In the genomic region with DNA sequence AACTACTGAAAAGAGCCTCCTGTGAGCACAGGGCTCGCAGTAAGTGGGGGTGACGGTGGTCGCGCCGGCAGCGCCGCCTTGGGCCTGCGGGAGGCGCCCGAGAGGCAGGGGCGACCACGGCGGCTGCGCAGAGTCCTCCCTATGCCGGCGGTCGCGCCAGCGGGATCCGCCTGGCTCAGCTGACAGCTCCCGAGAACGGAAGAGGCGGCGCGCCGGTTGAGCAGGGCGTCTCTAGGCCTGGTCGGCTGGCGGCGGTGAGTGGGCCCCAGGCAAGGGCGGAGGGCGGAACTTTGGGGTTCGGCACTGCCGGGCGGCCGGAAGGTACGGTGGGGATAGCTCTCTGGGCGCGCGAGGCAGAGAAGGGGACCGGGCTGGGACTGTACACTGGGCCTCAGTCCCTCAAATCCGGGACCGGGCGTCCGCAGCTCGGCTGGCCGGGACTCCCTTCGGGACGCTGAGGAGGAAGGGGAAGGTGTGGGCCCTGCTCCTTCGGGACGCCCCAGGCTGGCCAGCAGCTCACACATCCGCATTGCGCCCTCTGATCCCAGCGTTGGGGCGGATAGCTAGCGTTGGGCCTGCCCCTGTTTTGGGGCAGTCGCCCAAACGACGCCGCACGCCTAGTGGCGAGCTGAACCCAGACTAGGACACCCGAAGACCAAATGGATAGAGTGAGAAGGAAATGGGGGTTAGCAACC, we compare ENCODE assay signal across 8 cellular contexts. TPM values are rescaled to one million over a fixed set of nuclear protein-coding genes. Genes with fewer than 3 reads are reported as not detected.
DNase-seq lines count a peak whose midpoint lies in the region; ATAC-seq and TF ChIP-seq lines count a peak whose summit lies in the region.

RNF14 (plus strand) TSS at position 192 of the 695 bp plus-strand sequence. CDS start 4,484 bp downstream, outside the sequence.

- TSS peak; percentile 79 for BruUV-seq in PC-3 (replicated peaks; lab: Mats Ljungman, UMichigan)

- H3K27ac ChIP-seq in PC-3 (ENCODE audit: low read length): peak within 1 kb of the TSS; percentile 58
- H3K27ac ChIP-seq in esophagus (ENCODE audit: low read depth in 2 of 2, low read length in 1 of 2): peak within 1 kb of the TSS; percentile 97 to 98

- no peaks in the 10 kb centered on the region; the same call in 1 of the 2 replicates for H3K36me3 ChIP-seq in PC-3 (ENCODE audit: low read depth, low read length)
- H3K36me3 ChIP-seq in esophagus (ENCODE audit: control insufficient read depth in 2 of 2, insufficient read depth in 2 of 2, low read length in 1 of 2): no peaks in the 10 kb centered on the region

- H4K20me1 ChIP-seq in PC-3 (ENCODE audit: low read length): no peaks in the 10 kb centered on the region

- H2AFZ ChIP-seq in PC-3 (ENCODE audit: low read length): peak within 1 kb of the TSS; percentile 96

- H3K79me2 ChIP-seq in PC-3 (ENCODE audit: low read length): peaks cover 35% of the 10 kb centered on the region

- intact Hi-C loops in PC-3 (cut with micrococcal nuclease): loop anchor here (2.0 kb wide), 1 partner anchor 276 kb away; no protein-coding TSS in a partner anchor

- ATAC-seq in GM21526 (IDR thresholded peaks at IDR 0.05; ENCODE audit: low FRiP score, unreplicated experiment): peak; percentile 95
- ATAC-seq in PC-3: peak; percentile 96

- WGBS in esophagus, 2 donors: 0% methylated on average over 61 to 63 of the region's 63 CpGs

- no peaks in the 10 kb centered on the region for H3F3A ChIP-seq in PC-3 (ENCODE audit: low read length, unreplicated experiment)

- POLR2A ChIA-PET in PC-3 (lab: Charles Lee; ENCODE audit: unreplicated experiment): interaction anchor here (0.6 to 1.0 kb wide), 3 partner anchors 45 to 151 kb away, joined by 3 to 5 read pairs (median 3); partner anchors contain the start of gene DELE1

- no peaks in the 10 kb centered on the region for H3K27me3 ChIP-seq in PC-3 (ENCODE audit: low read length)
- no peaks in the 10 kb centered on the region for H3K27me3 ChIP-seq in esophagus (ENCODE audit: control insufficient read depth in 1 of 2, insufficient read depth in 2 of 2, low read length in 2 of 2)

- peaks cover 25% of the 10 kb centered on the region for H3K4me1 ChIP-seq in PC-3 (ENCODE audit: insufficient read depth, low read length)
- no peaks in the 10 kb centered on the region for H3K4me1 ChIP-seq in esophagus (ENCODE audit: control insufficient read depth in 2 of 2, insufficient read depth in 2 of 2, low read length in 1 of 2)

- H3K4me3 ChIP-seq in PC-3 (ENCODE audit: low read length) (peak within 1 kb of the TSS; percentile 78), esophagus (ENCODE audit: low read depth in 1 of 2, low read length in 2 of 2) (peak within 1 kb of the TSS; percentile 55 to 83)

- H3K9me3 ChIP-seq in PC-3 (ENCODE audit: low read length): no peaks in the 10 kb centered on the region
- H3K9me3 ChIP-seq in esophagus (ENCODE audit: control insufficient read depth in 2 of 2, insufficient read depth in 1 of 2, low read depth in 1 of 2, low read length in 1 of 2): no peaks in the 10 kb centered on the region

- peak; percentile 77 for TF ChIP-seq CTCF in PC-3 (conservative IDR thresholded peaks at IDR 0.05; ENCODE audit: low read depth, low read length)

- CTCF ChIA-PET in PC-3 (lab: Charles Lee): interaction anchor here (0.5 to 1.4 kb wide), 7 partner anchors 9 to 676 kb away, joined by 3 to 9 read pairs (median 4); no protein-coding TSS in a partner anchor

- DNase-seq in DMS53 (lab: John Stamatoyannopoulos, UW): peak; percentile 97
- DNase-seq in HuH-7.5 (ENCODE audit: low spot score): peak; percentile 76
- peak; percentile 88 for DNase-seq in PC-3
- peak; percentile 91 for DNase-seq in activated T-cell treated with anti-CD3 and anti-CD28 coated beads, Interleukin-2, amount 50 U/mL, for 1 hour
- peak; percentile 95 for DNase-seq in myocyte (ENCODE audit: low read depth)
- peak; percentile 92 to 94 for DNase-seq in stimulated activated CD8-positive, alpha-beta memory T cell treated with anti-CD3 and anti-CD28 coated beads, Interleukin-7, amount 100 ng/mL, for 48 hours (ENCODE audit: extremely low read depth in 1 of 2, low read depth in 1 of 2)

- peak within 1 kb of the TSS; percentile 74 for H3K4me2 ChIP-seq in PC-3 (ENCODE audit: low read length)

- peak within 1 kb of the TSS; percentile 90 for H3K9ac ChIP-seq in PC-3 (ENCODE audit: low read length)

- no peaks in the 10 kb centered on the region for H3K9me2 ChIP-seq in PC-3 (replicated peaks; ENCODE audit: low read length)

RNA-seq across cellular contexts. Expression of gene RNF14, which starts in this region (rescaled TPM):
- total RNA-seq in PC-3 (2014; rRNA removed): 32.1 and 49.8 TPM in 2 replicates
- polyA plus RNA-seq in esophagus: 10 to 100 TPM in 1 of 2 donors, 1 to 10 TPM in 1; 7.9 to 14.8 TPM
- 100 and 127 TPM in 2 replicates for total RNA-seq in myocyte
- polyA plus RNA-seq in myocyte (2012): 83.3 TPM

Comparison
In these comparisons a context has a peak if more than half of its experiments do, and no peak if none do; other contexts are left out.
1. Peak in every context shown above with its lines: DNase-seq, ATAC-seq, H3K4me3 ChIP-seq and H3K27ac ChIP-seq.